Comparison of ENCODE assay signal across 1 cellular context in the genomic region with DNA sequence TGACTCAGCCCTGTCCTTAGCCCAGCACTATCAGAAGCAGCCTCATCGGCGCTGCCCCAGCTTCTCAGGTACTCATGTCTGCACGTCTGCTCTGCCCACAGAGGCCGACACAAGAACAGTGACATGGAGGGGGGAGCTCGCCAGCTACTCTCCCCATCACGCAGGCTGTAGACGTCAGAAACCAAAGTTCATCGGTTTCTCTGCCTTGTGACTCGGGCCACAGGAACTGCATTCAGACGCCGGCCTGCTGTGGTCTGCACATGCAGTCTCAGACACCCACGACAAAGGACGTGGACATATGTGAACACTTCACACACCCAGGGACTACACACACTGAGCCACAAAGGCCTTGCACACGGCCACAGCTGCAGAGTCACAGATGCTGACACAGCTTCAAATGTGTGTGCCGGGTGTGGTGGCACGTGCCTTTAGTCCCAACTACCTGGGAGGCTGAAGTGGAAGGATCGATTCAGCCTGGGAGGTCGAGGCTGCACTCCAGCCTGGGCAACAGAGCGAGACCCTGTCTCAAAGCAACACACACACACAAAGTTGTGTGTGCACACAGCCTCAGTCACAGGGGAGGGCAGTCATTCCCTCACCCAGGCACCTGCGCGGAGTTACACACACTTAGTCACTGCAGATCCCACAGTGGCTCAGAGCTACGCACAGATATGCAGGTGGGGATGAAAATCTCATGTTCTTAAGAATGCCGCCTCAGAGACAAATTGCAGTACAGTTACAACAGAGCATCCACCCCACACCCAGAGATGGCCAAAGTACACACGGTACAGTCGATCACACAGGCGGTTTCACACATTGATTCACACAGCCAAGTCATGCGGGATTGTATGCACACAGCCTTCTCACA.
TF ChIP-seq lines count a peak whose summit lies in the region.

No MANE protein-coding gene starts in this region.

TF ChIP-seq in HepG2, 621 proteins besides CTCF, POLR2A, EP300 and RAD21 (continued from another document and continues in another):
- TF ChIP-seq, protein P1, sequence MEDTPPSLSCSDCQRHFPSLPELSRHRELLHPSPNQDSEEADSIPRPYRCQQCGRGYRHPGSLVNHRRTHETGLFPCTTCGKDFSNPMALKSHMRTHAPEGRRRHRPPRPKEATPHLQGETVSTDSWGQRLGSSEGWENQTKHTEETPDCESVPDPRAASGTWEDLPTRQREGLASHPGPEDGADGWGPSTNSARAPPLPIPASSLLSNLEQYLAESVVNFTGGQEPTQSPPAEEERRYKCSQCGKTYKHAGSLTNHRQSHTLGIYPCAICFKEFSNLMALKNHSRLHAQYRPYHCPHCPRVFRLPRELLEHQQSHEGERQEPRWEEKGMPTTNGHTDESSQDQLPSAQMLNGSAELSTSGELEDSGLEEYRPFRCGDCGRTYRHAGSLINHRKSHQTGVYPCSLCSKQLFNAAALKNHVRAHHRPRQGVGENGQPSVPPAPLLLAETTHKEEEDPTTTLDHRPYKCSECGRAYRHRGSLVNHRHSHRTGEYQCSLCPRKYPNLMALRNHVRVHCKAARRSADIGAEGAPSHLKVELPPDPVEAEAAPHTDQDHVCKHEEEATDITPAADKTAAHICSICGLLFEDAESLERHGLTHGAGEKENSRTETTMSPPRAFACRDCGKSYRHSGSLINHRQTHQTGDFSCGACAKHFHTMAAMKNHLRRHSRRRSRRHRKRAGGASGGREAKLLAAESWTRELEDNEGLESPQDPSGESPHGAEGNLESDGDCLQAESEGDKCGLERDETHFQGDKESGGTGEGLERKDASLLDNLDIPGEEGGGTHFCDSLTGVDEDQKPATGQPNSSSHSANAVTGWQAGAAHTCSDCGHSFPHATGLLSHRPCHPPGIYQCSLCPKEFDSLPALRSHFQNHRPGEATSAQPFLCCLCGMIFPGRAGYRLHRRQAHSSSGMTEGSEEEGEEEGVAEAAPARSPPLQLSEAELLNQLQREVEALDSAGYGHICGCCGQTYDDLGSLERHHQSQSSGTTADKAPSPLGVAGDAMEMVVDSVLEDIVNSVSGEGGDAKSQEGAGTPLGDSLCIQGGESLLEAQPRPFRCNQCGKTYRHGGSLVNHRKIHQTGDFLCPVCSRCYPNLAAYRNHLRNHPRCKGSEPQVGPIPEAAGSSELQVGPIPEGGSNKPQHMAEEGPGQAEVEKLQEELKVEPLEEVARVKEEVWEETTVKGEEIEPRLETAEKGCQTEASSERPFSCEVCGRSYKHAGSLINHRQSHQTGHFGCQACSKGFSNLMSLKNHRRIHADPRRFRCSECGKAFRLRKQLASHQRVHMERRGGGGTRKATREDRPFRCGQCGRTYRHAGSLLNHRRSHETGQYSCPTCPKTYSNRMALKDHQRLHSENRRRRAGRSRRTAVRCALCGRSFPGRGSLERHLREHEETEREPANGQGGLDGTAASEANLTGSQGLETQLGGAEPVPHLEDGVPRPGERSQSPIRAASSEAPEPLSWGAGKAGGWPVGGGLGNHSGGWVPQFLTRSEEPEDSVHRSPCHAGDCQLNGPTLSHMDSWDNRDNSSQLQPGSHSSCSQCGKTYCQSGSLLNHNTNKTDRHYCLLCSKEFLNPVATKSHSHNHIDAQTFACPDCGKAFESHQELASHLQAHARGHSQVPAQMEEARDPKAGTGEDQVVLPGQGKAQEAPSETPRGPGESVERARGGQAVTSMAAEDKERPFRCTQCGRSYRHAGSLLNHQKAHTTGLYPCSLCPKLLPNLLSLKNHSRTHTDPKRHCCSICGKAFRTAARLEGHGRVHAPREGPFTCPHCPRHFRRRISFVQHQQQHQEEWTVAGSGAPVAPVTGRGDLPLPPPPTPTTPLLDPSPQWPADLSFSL (CRISPR knock-in tag; IDR thresholded peaks at IDR 0.05) = peak; percentile 95
- TF ChIP-seq ZNF260 (CRISPR knock-in tag; IDR thresholded peaks at IDR 0.05; ENCODE audit: borderline replicate concordance, low read depth) = no peak
- no peak for TF ChIP-seq HNRNPUL1 (IDR thresholded peaks at IDR 0.05; ENCODE audit: low read depth, low read length)
- TF ChIP-seq, protein P2, sequence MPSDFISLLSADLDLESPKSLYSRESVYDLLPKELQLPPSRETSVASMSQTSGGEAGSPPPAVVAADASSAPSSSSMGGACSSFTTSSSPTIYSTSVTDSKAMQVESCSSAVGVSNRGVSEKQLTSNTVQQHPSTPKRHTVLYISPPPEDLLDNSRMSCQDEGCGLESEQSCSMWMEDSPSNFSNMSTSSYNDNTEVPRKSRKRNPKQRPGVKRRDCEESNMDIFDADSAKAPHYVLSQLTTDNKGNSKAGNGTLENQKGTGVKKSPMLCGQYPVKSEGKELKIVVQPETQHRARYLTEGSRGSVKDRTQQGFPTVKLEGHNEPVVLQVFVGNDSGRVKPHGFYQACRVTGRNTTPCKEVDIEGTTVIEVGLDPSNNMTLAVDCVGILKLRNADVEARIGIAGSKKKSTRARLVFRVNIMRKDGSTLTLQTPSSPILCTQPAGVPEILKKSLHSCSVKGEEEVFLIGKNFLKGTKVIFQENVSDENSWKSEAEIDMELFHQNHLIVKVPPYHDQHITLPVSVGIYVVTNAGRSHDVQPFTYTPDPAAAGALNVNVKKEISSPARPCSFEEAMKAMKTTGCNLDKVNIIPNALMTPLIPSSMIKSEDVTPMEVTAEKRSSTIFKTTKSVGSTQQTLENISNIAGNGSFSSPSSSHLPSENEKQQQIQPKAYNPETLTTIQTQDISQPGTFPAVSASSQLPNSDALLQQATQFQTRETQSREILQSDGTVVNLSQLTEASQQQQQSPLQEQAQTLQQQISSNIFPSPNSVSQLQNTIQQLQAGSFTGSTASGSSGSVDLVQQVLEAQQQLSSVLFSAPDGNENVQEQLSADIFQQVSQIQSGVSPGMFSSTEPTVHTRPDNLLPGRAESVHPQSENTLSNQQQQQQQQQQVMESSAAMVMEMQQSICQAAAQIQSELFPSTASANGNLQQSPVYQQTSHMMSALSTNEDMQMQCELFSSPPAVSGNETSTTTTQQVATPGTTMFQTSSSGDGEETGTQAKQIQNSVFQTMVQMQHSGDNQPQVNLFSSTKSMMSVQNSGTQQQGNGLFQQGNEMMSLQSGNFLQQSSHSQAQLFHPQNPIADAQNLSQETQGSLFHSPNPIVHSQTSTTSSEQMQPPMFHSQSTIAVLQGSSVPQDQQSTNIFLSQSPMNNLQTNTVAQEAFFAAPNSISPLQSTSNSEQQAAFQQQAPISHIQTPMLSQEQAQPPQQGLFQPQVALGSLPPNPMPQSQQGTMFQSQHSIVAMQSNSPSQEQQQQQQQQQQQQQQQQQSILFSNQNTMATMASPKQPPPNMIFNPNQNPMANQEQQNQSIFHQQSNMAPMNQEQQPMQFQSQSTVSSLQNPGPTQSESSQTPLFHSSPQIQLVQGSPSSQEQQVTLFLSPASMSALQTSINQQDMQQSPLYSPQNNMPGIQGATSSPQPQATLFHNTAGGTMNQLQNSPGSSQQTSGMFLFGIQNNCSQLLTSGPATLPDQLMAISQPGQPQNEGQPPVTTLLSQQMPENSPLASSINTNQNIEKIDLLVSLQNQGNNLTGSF (CRISPR knock-in tag; IDR thresholded peaks at IDR 0.05) = no peak
- TF ChIP-seq ZNF883 (CRISPR knock-in tag; IDR thresholded peaks at IDR 0.05; ENCODE audit: not compliant biosample characterization) = no peak
- peak; percentile 58; the same call in 1 of the 2 replicates for TF ChIP-seq FOXK2 (IDR thresholded peaks at IDR 0.05)
- TF ChIP-seq CREM (IDR thresholded peaks at IDR 0.05) = peak; percentile 89
- TF ChIP-seq CREM (CRISPR knock-in tag; IDR thresholded peaks at IDR 0.05) = no peak
- no peak for TF ChIP-seq ZNF572 (CRISPR knock-in tag; IDR thresholded peaks at IDR 0.05)
- peak; percentile 75 for TF ChIP-seq ZSCAN21 (CRISPR knock-in tag; IDR thresholded peaks at IDR 0.05; ENCODE audit: borderline replicate concordance)
- no peak for TF ChIP-seq ZNF383 (CRISPR knock-in tag; IDR thresholded peaks at IDR 0.05; ENCODE audit: borderline replicate concordance)
- TF ChIP-seq, protein P3, sequence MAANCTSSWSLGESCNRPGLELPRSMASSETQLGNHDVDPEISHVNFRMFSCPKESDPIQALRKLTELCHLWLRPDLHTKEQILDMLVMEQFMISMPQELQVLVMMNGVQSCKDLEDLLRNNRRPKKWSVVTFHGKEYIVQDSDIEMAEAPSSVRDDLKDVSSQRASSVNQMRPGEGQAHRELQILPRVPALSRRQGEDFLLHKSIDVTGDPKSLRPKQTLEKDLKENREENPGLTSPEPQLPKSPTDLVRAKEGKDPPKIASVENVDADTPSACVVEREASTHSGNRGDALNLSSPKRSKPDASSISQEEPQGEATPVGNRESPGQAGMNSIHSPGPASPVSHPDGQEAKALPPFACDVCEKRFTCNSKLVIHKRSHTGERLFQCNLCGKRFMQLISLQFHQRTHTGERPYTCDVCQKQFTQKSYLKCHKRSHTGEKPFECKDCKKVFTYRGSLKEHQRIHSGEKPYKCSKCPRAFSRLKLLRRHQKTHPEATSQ (CRISPR knock-in tag; IDR thresholded peaks at IDR 0.05; ENCODE audit: borderline replicate concordance) = peak; percentile 76; the same call in 1 of the 2 replicates
- TF ChIP-seq FOXM1 (CRISPR knock-in tag; IDR thresholded peaks at IDR 0.05) = no peak
- TF ChIP-seq ZNF546 (CRISPR knock-in tag; conservative IDR thresholded peaks at IDR 0.05) = peak; percentile 98
- TF ChIP-seq SMARCE1 (IDR thresholded peaks at IDR 0.05; ENCODE audit: borderline replicate concordance) = no peak
- 0 out of 2 replicates have a peak, but pooled peaks have one; percentile 57 for TF ChIP-seq TSC22D2 (CRISPR knock-in tag; IDR thresholded peaks at IDR 0.05; ENCODE audit: borderline replicate concordance)
- TF ChIP-seq HNRNPLL (IDR thresholded peaks at IDR 0.05; ENCODE audit: low read depth, low read length, poor library complexity, severe bottlenecking) = no peak
- peak; percentile 92 for TF ChIP-seq HOXA3 (CRISPR knock-in tag; IDR thresholded peaks at IDR 0.05)
- TF ChIP-seq MAFK (conservative IDR thresholded peaks at IDR 0.05 in 1 of 2, IDR thresholded peaks at IDR 0.05 in 1 of 2; ENCODE audit: low read length in 2 of 2) = peak; percentile 24 to 52; a peak in 2 of 4 replicates
- no peak for TF ChIP-seq SCMH1 (CRISPR knock-in tag; IDR thresholded peaks at IDR 0.05; ENCODE audit: borderline replicate concordance)
- TF ChIP-seq FOXA3 (CRISPR knock-in tag; IDR thresholded peaks at IDR 0.05) = peak; percentile 59
- no peak for TF ChIP-seq ZNF644 (CRISPR knock-in tag; IDR thresholded peaks at IDR 0.05; ENCODE audit: low read depth)
- TF ChIP-seq ATM (IDR thresholded peaks at IDR 0.05; ENCODE audit: borderline replicate concordance) = no peak
- TF ChIP-seq MTF1 (CRISPR knock-in tag; IDR thresholded peaks at IDR 0.05) = no peak
- TF ChIP-seq, protein P4, sequence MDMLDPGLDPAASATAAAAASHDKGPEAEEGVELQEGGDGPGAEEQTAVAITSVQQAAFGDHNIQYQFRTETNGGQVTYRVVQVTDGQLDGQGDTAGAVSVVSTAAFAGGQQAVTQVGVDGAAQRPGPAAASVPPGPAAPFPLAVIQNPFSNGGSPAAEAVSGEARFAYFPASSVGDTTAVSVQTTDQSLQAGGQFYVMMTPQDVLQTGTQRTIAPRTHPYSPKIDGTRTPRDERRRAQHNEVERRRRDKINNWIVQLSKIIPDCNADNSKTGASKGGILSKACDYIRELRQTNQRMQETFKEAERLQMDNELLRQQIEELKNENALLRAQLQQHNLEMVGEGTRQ (IDR thresholded peaks at IDR 0.05; ENCODE audit: low read depth, low read length) = peak; percentile 2; the same call in 1 of the 2 replicates
- TF ChIP-seq, protein P4 (CRISPR knock-in tag; IDR thresholded peaks at IDR 0.05; ENCODE audit: borderline replicate concordance) = 0 out of 2 replicates have a peak, but pooled peaks have one; percentile 58
- peak; percentile 50 for TF ChIP-seq AGO2 (optimal IDR thresholded peaks at IDR 0.05; ENCODE audit: low read depth, low read length)
- peak; percentile 67; the same call in 1 of the 2 replicates for TF ChIP-seq SP4 (CRISPR knock-in tag; IDR thresholded peaks at IDR 0.05)
- TF ChIP-seq ZSCAN31 (CRISPR knock-in tag; IDR thresholded peaks at IDR 0.05; ENCODE audit: low read depth) = no peak; the same call in 1 of the 2 replicates
- 0 out of 2 replicates have a peak, but pooled peaks have one; percentile 51 for TF ChIP-seq ZSCAN22 (CRISPR knock-in tag; IDR thresholded peaks at IDR 0.05)
- TF ChIP-seq, protein P5, sequence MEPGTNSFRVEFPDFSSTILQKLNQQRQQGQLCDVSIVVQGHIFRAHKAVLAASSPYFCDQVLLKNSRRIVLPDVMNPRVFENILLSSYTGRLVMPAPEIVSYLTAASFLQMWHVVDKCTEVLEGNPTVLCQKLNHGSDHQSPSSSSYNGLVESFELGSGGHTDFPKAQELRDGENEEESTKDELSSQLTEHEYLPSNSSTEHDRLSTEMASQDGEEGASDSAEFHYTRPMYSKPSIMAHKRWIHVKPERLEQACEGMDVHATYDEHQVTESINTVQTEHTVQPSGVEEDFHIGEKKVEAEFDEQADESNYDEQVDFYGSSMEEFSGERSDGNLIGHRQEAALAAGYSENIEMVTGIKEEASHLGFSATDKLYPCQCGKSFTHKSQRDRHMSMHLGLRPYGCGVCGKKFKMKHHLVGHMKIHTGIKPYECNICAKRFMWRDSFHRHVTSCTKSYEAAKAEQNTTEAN (CRISPR knock-in tag; conservative IDR thresholded peaks at IDR 0.05) = peak; percentile 65
- TF ChIP-seq SETDB1 (CRISPR knock-in tag; IDR thresholded peaks at IDR 0.05; ENCODE audit: borderline replicate concordance) = no peak
- peak; percentile 22; the same call in 1 of the 2 replicates for TF ChIP-seq NR2C2 (CRISPR knock-in tag; IDR thresholded peaks at IDR 0.05; ENCODE audit: borderline replicate concordance)
- TF ChIP-seq HMG20A (CRISPR knock-in tag; IDR thresholded peaks at IDR 0.05; ENCODE audit: borderline replicate concordance) = peak; percentile 24; the same call in 1 of the 2 replicates
- peak; percentile 2 for TF ChIP-seq U2AF1 (optimal IDR thresholded peaks at IDR 0.05; ENCODE audit: low read depth, low read length)
- TF ChIP-seq ZNF253 (CRISPR knock-in tag; IDR thresholded peaks at IDR 0.05; ENCODE audit: borderline replicate concordance) = peak; percentile 37; the same call in 1 of the 2 replicates
